Comparison of ENCODE assay signal across 30 cellular contexts in the genomic region with DNA sequence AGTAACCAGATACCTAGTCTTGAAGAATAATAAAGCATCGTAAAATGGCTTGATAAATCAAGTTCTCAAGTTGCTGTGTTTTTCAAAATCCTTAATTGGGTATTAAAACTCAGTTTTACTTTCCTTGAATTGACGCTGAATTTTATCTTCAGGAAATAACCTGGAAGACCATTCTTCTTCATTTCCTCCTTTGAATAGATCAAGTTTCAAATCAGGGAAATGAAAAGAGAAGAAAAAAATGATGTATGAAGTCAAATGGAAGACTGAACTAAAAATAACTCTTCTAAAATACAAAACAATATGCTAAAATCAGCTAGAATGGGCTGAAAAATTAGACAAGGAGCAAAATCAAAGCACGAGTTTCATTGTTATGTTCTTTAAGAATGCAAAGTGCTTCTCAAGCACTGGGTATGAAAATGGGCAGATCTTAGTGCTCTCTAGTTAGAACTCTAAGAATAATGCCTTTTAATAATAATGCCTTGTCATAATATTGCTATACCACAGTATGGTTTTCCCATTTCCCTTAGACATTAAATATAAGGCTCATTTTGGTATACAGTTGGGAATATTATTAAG. TPM values are rescaled to one million over a fixed set of nuclear protein-coding genes. Genes with fewer than 3 reads are reported as not detected.
"Had no signal": no experiment of that assay in that cellular context is flagged by ENCODE, and none has a peak within 500 bp of the region (broad histone marks: within the 10 kb centered on the region; RNA-seq: fewer than 3 reads in every experiment).

No MANE protein-coding gene starts in this region.

- H3K36me3 ChIP-seq: adrenal gland, gastroesophageal sphincter, left lung, thyroid gland, upper lobe of left lung, vagina had no signal

- H3K4me1 Mint-ChIP-seq: activated CD4-positive, alpha-beta T cell treated with anti-CD3 and anti-CD28 coated beads for 36 hours; stimulated activated memory B cell treated with anti-CD40 and anti-IgM and Interleukin-4, amounts not matched to agents 10 μg/mL and 1 μg/mL and 100 μg/mL, for 72 hours; stimulated activated naive CD8-positive, alpha-beta T cell treated with anti-CD3 and anti-CD28 coated beads, Interleukin-15, amount 100 ng/mL, for 72 hours had no signal

- H3K27ac ChIP-seq: adrenal gland, body of pancreas, vagina had no signal

- H3K36me3 Mint-ChIP-seq: activated naive CD8-positive, alpha-beta T cell; stimulated activated memory B cell treated with anti-CD40 and anti-IgM and Interleukin-4, amounts not matched to agents 10 μg/mL and 1 μg/mL and 100 μg/mL, for 72 hours had no signal

- DNase-seq: activated CD4-positive, alpha-beta T cell treated with anti-CD3 and anti-CD28 coated beads for 36 hours; activated CD4-positive, CD25-positive, alpha-beta regulatory T cell; activated naive CD4-positive, alpha-beta T cell treated with Interleukin-2 at 50 U/mL for 16 hours; activated T-cell treated with anti-CD3 and anti-CD28 coated beads for 4 hours; activated T-cell treated with anti-CD3 and anti-CD28 coated beads, Interleukin-2, amount 50 U/mL, for 72 hours; adrenal gland; aorta; body of pancreas; effector CD8-positive, alpha-beta T cell; erythroblast; kidney glomerular epithelial cell; left lung; posterior cingulate gyrus; small intestine; stimulated activated CD4-positive, alpha-beta T cell treated with anti-CD3 and anti-CD28 coated beads, Interleukin-1b, Interleukin-23, amount 100 ng/mL, for 48 hours; stimulated activated CD4-positive, alpha-beta T cell treated with anti-CD3 and anti-CD28 coated beads, Interleukin-4, amount 100 ng/mL, for 4 hours; stimulated activated CD8-positive, alpha-beta memory T cell treated with anti-CD3 and anti-CD28 coated beads, Interleukin-4, amount 100 ng/mL, for 48 hours; stimulated activated naive CD8-positive, alpha-beta T cell treated with anti-CD3 and anti-CD28 coated beads, Interleukin-15, amount 100 ng/mL, for 72 hours; T-helper 1 cell; thyroid gland; upper lobe of left lung had no signal

- H3K27me3 Mint-ChIP-seq: activated CD4-positive, alpha-beta T cell treated with anti-CD3 and anti-CD28 coated beads for 36 hours; activated naive CD8-positive, alpha-beta T cell; stimulated activated memory B cell treated with anti-CD40 and anti-IgM and Interleukin-4, amounts not matched to agents 10 μg/mL and 1 μg/mL and 100 μg/mL, for 72 hours; stimulated activated naive CD8-positive, alpha-beta T cell treated with anti-CD3 and anti-CD28 coated beads, Interleukin-15, amount 100 ng/mL, for 72 hours had no signal

- H3K4me1 ChIP-seq: adrenal gland, body of pancreas, gastroesophageal sphincter, left lung, thyroid gland, upper lobe of left lung, vagina had no signal

- H3K9me3 Mint-ChIP-seq: activated T-cell treated with anti-CD3 and anti-CD28 coated beads, Interleukin-2, amount 50 U/mL, for 72 hours; nephron; stimulated activated naive CD8-positive, alpha-beta T cell treated with anti-CD3 and anti-CD28 coated beads, Interleukin-15, amount 100 ng/mL, for 72 hours; T-helper 2 cell treated with Interferon-gamma antibody and Interleukin-4, amounts not matched to agents 5 μg/mL and 100 μg/mL, for 36 hours had no signal

- H3K4me3 Mint-ChIP-seq: activated CD4-positive, alpha-beta T cell treated with anti-CD3 and anti-CD28 coated beads for 36 hours; activated naive CD8-positive, alpha-beta T cell; activated T-cell treated with anti-CD3 and anti-CD28 coated beads, Interleukin-2, amount 50 U/mL, for 72 hours; nephron; stimulated activated memory B cell treated with anti-CD40 and anti-IgM and Interleukin-4, amounts not matched to agents 10 μg/mL and 1 μg/mL and 100 μg/mL, for 72 hours; stimulated activated naive CD8-positive, alpha-beta T cell treated with anti-CD3 and anti-CD28 coated beads, Interleukin-15, amount 100 ng/mL, for 72 hours; T-helper 2 cell treated with Interferon-gamma antibody and Interleukin-4, amounts not matched to agents 5 μg/mL and 100 μg/mL, for 36 hours had no signal

- H3K4me3 ChIP-seq: adrenal gland, body of pancreas, gastroesophageal sphincter, left lung, thyroid gland, upper lobe of left lung, vagina had no signal

- ATAC-seq: activated CD4-positive, alpha-beta T cell treated with anti-CD3 and anti-CD28 coated beads for 36 hours; activated T-cell treated with anti-CD3 and anti-CD28 coated beads, Interleukin-2, amount 50 U/mL, for 72 hours; body of pancreas; gastroesophageal sphincter; left lung; sciatic nerve; stimulated activated memory B cell treated with anti-CD40 and anti-IgM and Interleukin-4, amounts not matched to agents 10 μg/mL and 1 μg/mL and 100 μg/mL, for 72 hours; stimulated activated naive CD8-positive, alpha-beta T cell treated with anti-CD3 and anti-CD28 coated beads, Interleukin-15, amount 100 ng/mL, for 72 hours had no signal

- H3K27me3 ChIP-seq: adrenal gland, body of pancreas, gastroesophageal sphincter, left lung, thyroid gland, upper lobe of left lung, vagina had no signal

- H3K9me3 ChIP-seq: adrenal gland, body of pancreas, thyroid gland, vagina had no signal

- H3K27ac Mint-ChIP-seq: activated CD4-positive, alpha-beta T cell treated with anti-CD3 and anti-CD28 coated beads for 36 hours; activated naive CD8-positive, alpha-beta T cell; activated T-cell treated with anti-CD3 and anti-CD28 coated beads, Interleukin-2, amount 50 U/mL, for 72 hours; stimulated activated memory B cell treated with anti-CD40 and anti-IgM and Interleukin-4, amounts not matched to agents 10 μg/mL and 1 μg/mL and 100 μg/mL, for 72 hours; T-helper 2 cell treated with Interferon-gamma antibody and Interleukin-4, amounts not matched to agents 5 μg/mL and 100 μg/mL, for 36 hours had no signal

- FAIRE-seq: colon, small intestine had no signal

RNA-seq across cellular contexts. Expression of gene CLEC14A, which starts 54.6 kb away (rescaled TPM):
- total RNA-seq: activated CD4-positive, alpha-beta T cell treated with anti-CD3 and anti-CD28 coated beads for 36 hours; activated T-cell treated with anti-CD3 and anti-CD28 coated beads, Interleukin-2, amount 50 U/mL, for 72 hours; osteoblast had no signal
